Comparison of ENCODE assay signal across 26 cellular contexts in genomic region chr1:38744452-38745350, GRCh38.
"Had no signal": no experiment of that assay in that cellular context is flagged by ENCODE, and none has a peak within 500 bp of the region (broad histone marks: within the 10 kb centered on the region; RNA-seq: fewer than 3 reads in every experiment).

No MANE protein-coding gene starts in this region.

- H3K27ac ChIP-seq: left ventricle myocardium inferior, pancreas, prostate gland, spleen, testis, thyroid gland, transverse colon, upper lobe of right lung had no signal

- H3K4me3 ChIP-seq: left ventricle myocardium inferior, lung, mucosa of descending colon, pancreas, prostate gland, spleen, testis, thyroid gland, transverse colon, upper lobe of right lung had no signal

- H3K4me1 ChIP-seq: pancreas, prostate gland, spleen, testis, thyroid gland, transverse colon, upper lobe of right lung had no signal

- DNase-seq: hypothalamus; immature natural killer cell; kidney; left ventricle myocardium inferior; midbrain; mucosa of descending colon; naive thymus-derived CD4-positive, alpha-beta T cell; nucleus accumbens; pancreas; retina; right cardiac atrium; small intestine; spleen; stimulated activated CD4-positive, alpha-beta T cell treated with anti-CD3 and anti-CD28 coated beads, Interleukin-4, amount 100 ng/mL, for 24 hours; stimulated activated CD8-positive, alpha-beta memory T cell treated with anti-CD3 and anti-CD28 coated beads, Interleukin-4, amount 100 ng/mL, for 48 hours; stimulated activated naive CD4-positive, alpha-beta T cell treated with Interleukin-2 at 50 U/mL for 16 hours; stimulated activated naive CD8-positive, alpha-beta T cell treated with anti-CD3 and anti-CD28 coated beads, Interleukin-15, amount 100 ng/mL, for 72 hours; testis; thyroid gland; transverse colon; upper lobe of right lung had no signal

- H3K36me3 ChIP-seq: left ventricle myocardium inferior, pancreas, prostate gland, spleen, thyroid gland, transverse colon, upper lobe of right lung had no signal

- H3K9me3 ChIP-seq: left ventricle myocardium inferior, mucosa of descending colon, pancreas, prostate gland, spleen, testis, thyroid gland, transverse colon, upper lobe of right lung had no signal

- H3K27me3 ChIP-seq: pancreas, testis, thyroid gland, transverse colon, upper lobe of right lung had no signal

- ATAC-seq: mucosa of descending colon; naive thymus-derived CD4-positive, alpha-beta T cell; natural killer cell treated with Interleukin-12 subunit alpha and Interleukin-12 subunit beta and Interleukin-15 and Interleukin-18, amount 100 ng/mL, for 72 hours; pancreas; right cardiac atrium; sciatic nerve; stimulated activated memory B cell treated with anti-CD40 and anti-IgM and Interleukin-4, amounts not matched to agents 10 μg/mL and 1 μg/mL and 100 μg/mL, for 72 hours; upper lobe of right lung had no signal
